In the genomic region with DNA sequence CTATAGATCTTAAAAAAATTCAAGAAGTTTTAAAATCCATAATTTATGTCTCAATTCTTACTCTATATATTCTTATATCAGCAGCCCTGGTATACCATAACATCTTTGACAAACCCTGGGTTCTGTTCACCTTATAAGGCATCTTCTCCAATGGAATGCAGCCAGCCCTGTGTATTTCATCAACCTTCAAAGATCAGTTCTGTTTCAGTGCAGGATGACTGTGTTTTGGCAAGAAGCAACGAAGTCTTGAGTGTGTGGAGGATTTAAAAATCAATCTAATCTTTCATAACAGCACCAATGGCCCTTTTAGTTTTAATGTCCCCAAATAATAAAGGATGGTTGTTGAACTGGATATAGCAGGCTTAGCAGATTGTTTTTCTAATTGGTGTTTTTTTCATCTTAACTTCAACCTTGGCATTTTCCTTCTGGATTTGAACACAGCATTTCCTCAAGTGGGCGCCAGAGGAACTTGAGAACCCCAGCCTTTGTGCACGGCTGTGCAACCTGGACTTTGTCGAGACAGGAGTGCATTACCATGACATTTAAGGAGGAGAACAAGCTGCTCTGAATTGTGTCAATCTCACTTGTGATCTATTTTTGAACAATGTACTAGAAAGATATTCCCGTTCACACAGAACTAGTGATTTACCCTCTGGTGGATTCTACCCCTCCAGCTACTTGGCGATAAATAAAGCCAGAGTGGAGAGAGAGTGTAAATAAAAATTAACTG, we compare ENCODE assay signal across 9 cellular contexts.
DNase-seq lines count a peak whose midpoint lies in the region; ATAC-seq, FAIRE-seq and TF ChIP-seq lines count a peak whose summit lies in the region.
"Had no signal": no experiment of that assay in that cellular context is flagged by ENCODE, and none has a peak within 500 bp of the region (broad histone marks: within the 10 kb centered on the region; RNA-seq: fewer than 3 reads in every experiment).

No MANE protein-coding gene starts in this region.

- ATAC-seq in GM21447 (IDR thresholded peaks at IDR 0.05; ENCODE audit: unreplicated experiment) (no peak), GM21717 (IDR thresholded peaks at IDR 0.05; ENCODE audit: unreplicated experiment) (no peak)
- ATAC-seq in stimulated activated naive CD8-positive, alpha-beta T cell treated with anti-CD3 and anti-CD28 coated beads, Interleukin-15, Interleukin-2, amounts not matched to agents 100 U/mL and 50 U/mL, for 24 hours: no peak

- H3K4me3 ChIP-seq in astrocyte of the spinal cord (ENCODE audit: low read depth, low read length): no peak overlapping the region
- no peak overlapping the region for H3K4me3 ChIP-seq in kidney epithelial cell (ENCODE audit: low read depth, low read length)
- H3K4me3 ChIP-seq in dorsolateral prefrontal cortex: no peak overlapping the region
- H3K4me3 ChIP-seq: thoracic aorta had no signal

- no peak overlapping the region for H3K27ac ChIP-seq in dorsolateral prefrontal cortex
- H3K27ac ChIP-seq: thoracic aorta had no signal

- no peak for FAIRE-seq in HTR-8/SVneo (lab: Jason Lieb, UNC)

- in situ Hi-C loops in astrocyte of the spinal cord (cut with HindIII; ENCODE audit: low sequenced_read_pairs): no loop called here

- H3K27me3 ChIP-seq in kidney epithelial cell (ENCODE audit: control insufficient read depth, insufficient read depth, low read length) (no peaks in the 10 kb centered on the region), dorsolateral prefrontal cortex (peaks cover 0 to 6% (median 0%) of the 10 kb centered on the region in 45 donors)

- TF ChIP-seq CTCF in astrocyte of the spinal cord (IDR thresholded peaks at IDR 0.05; ENCODE audit: low read depth, low read length): peak; percentile 65
- TF ChIP-seq CTCF in kidney epithelial cell (IDR thresholded peaks at IDR 0.05; ENCODE audit: insufficient read depth, low read length, poor library complexity, severe bottlenecking): peak; percentile 76
- peak in 16 of 56 donors; percentile 7 to 47 (median 19) for TF ChIP-seq CTCF in dorsolateral prefrontal cortex (IDR thresholded peaks at IDR 0.05 in 54 of 56, conservative IDR thresholded peaks at IDR 0.05 in 2 of 56; ENCODE audit: low read depth in 1 of 56, partially characterized antibody in 56 of 56)

- intact Hi-C loops in dorsolateral prefrontal cortex (cut with DNase I): no loop called here

- DNase-seq in Ammon's horn (ENCODE audit: low spot score) (peak; percentile 33), HTR-8/SVneo (ENCODE audit: insufficient read length, low spot score) (peak; percentile 41), astrocyte of the spinal cord (ENCODE audit: low read depth, low spot score) (peak; percentile 73), kidney epithelial cell (ENCODE audit: low read depth) (no peak), dorsolateral prefrontal cortex (no peak)
- DNase-seq in stimulated activated naive CD8-positive, alpha-beta T cell treated with anti-CD3 and anti-CD28 coated beads, Interleukin-15, Interleukin-2, amounts not matched to agents 100 U/mL and 50 U/mL, for 24 hours: no peak

- H3K36me3 ChIP-seq in kidney epithelial cell (ENCODE audit: control insufficient read depth, insufficient read depth, low read length): no peaks in the 10 kb centered on the region
- H3K36me3 ChIP-seq: thoracic aorta had no signal

Comparison
In these comparisons a context has a peak if more than half of its experiments do, and no peak if none do; other contexts are left out.
1. DNase-seq: peak in Ammon's horn (single experiment), HTR-8/SVneo (single experiment) and astrocyte of the spinal cord (single experiment); none in kidney epithelial cell (single experiment), stimulated activated naive CD8-positive, alpha-beta T cell treated with anti-CD3 and anti-CD28 coated beads, Interleukin-15, Interleukin-2, amounts not matched to agents 100 U/mL and 50 U/mL, for 24 hours (single experiment) and dorsolateral prefrontal cortex (0 of 10).